ENCODE assay signal across 17 cellular contexts in genomic region chr4:121472937-121473721, GRCh38.
DNase-seq lines count a peak whose midpoint lies in the region; ATAC-seq, FAIRE-seq and TF ChIP-seq lines count a peak whose summit lies in the region.
"Had no signal": no experiment of that assay in that cellular context is flagged by ENCODE, and none has a peak within 500 bp of the region (broad histone marks: within the 10 kb centered on the region; RNA-seq: fewer than 3 reads in every experiment).

No MANE protein-coding gene starts in this region.

- H3K4me1 ChIP-seq in Peyer's patch = no peaks in the 10 kb centered on the region
- H3K4me1 ChIP-seq: colonic mucosa, parathyroid adenoma had no signal

- H3K9me3 Mint-ChIP-seq in activated T-helper 1 cell treated with anti-CD3 and anti-CD28 coated beads, Interleukin-12 subunit alpha, Interleukin-12 subunit beta, Interleukin-2, Interleukin-4 antibody, amounts not matched to agents 30 ng/mL and 10 ng/mL and 1 ng/mL, durations not matched to agents 14 hours and 24 hours and 36 hours = no peaks in the 10 kb centered on the region

- no peak for TF ChIP-seq POLR2A in GM12891 (IDR thresholded peaks at IDR 0.05; ENCODE audit: low read depth, low read length)
- TF ChIP-seq POLR2A in Peyer's patch (IDR thresholded peaks at IDR 0.05) = no peak

- ATAC-seq in HG02678 (IDR thresholded peaks at IDR 0.05; ENCODE audit: unreplicated experiment) = peak; percentile 52
- peak; percentile 69 for ATAC-seq in HG03558 (IDR thresholded peaks at IDR 0.05; ENCODE audit: extremely low read depth, unreplicated experiment)
- ATAC-seq: activated T-cell treated with anti-CD3 and anti-CD28 coated beads, Interleukin-2, amount 50 U/mL, for 72 hours; left colon had no signal

- H3K9me3 ChIP-seq in Peyer's patch = no peaks in the 10 kb centered on the region
- H3K9me3 ChIP-seq: colonic mucosa had no signal

- no peak for TF ChIP-seq CTCF in GM12865 (IDR thresholded peaks at IDR 0.05; ENCODE audit: insufficient read depth, low read depth, low read length, missing control alignments)
- no peak for TF ChIP-seq CTCF in Peyer's patch (IDR thresholded peaks at IDR 0.05)

- H3K36me3 Mint-ChIP-seq in activated T-helper 1 cell treated with anti-CD3 and anti-CD28 coated beads, Interleukin-12 subunit alpha, Interleukin-12 subunit beta, Interleukin-2, Interleukin-4 antibody, amounts not matched to agents 30 ng/mL and 10 ng/mL and 1 ng/mL, durations not matched to agents 14 hours and 24 hours and 36 hours (ENCODE audit: low read depth) = no peaks in the 10 kb centered on the region

- DNase-seq in GM12865 (ENCODE audit: low read depth) (peak; percentile 11), GM19239 (ENCODE audit: insufficient read length, low spot score) (no peak), substantia nigra (lab: John Stamatoyannopoulos, UW) (no peak), GM12891 (ENCODE audit: insufficient read length, low spot score) (no peak), Peyer's patch (no peak)
- DNase-seq in activated T-helper 1 cell treated with anti-CD3 and anti-CD28 coated beads, Interleukin-12 subunit alpha, Interleukin-12 subunit beta, Interleukin-2, Interleukin-4 antibody, amounts not matched to agents 30 ng/mL and 10 ng/mL and 1 ng/mL, durations not matched to agents 14 hours and 24 hours and 36 hours (ENCODE audit: low spot score) = no peak
- DNase-seq: activated T-cell treated with anti-CD3 and anti-CD28 coated beads, Interleukin-2, amount 50 U/mL, for 72 hours; colonic mucosa; COR-L47; left colon; NCI-H2029; NCI-H774; SHP77; stimulated activated CD4-positive, alpha-beta T cell treated with anti-CD3 and anti-CD28 coated beads, Interleukin-12 subunit alpha, Interleukin-12 subunit beta, amount 100 ng/mL, for 4 hours had no signal

- peaks cover 11% of the 10 kb centered on the region for H3K27me3 Mint-ChIP-seq in activated T-helper 1 cell treated with anti-CD3 and anti-CD28 coated beads, Interleukin-12 subunit alpha, Interleukin-12 subunit beta, Interleukin-2, Interleukin-4 antibody, amounts not matched to agents 30 ng/mL and 10 ng/mL and 1 ng/mL, durations not matched to agents 14 hours and 24 hours and 36 hours (ENCODE audit: insufficient read depth)

- no peak overlapping the region for H3K27ac ChIP-seq in substantia nigra (ENCODE audit: low read depth, low read length, poor library complexity, severe bottlenecking)
- H3K27ac ChIP-seq in Peyer's patch = no peak overlapping the region
- H3K27ac ChIP-seq: colonic mucosa, parathyroid adenoma had no signal

- peak; percentile 76 for FAIRE-seq in GM19239 (lab: Jason Lieb, UNC)
- no peak for FAIRE-seq in GM12891 (lab: Jason Lieb, UNC)

- H3K36me3 ChIP-seq in Peyer's patch = no peaks in the 10 kb centered on the region
- H3K36me3 ChIP-seq: colonic mucosa had no signal

- no peak overlapping the region for H3K27ac Mint-ChIP-seq in activated T-helper 1 cell treated with anti-CD3 and anti-CD28 coated beads, Interleukin-12 subunit alpha, Interleukin-12 subunit beta, Interleukin-2, Interleukin-4 antibody, amounts not matched to agents 30 ng/mL and 10 ng/mL and 1 ng/mL, durations not matched to agents 14 hours and 24 hours and 36 hours
- H3K27ac Mint-ChIP-seq: activated T-cell treated with anti-CD3 and anti-CD28 coated beads, Interleukin-2, amount 50 U/mL, for 72 hours had no signal

- no peaks in the 10 kb centered on the region for H3K4me1 Mint-ChIP-seq in activated T-helper 1 cell treated with anti-CD3 and anti-CD28 coated beads, Interleukin-12 subunit alpha, Interleukin-12 subunit beta, Interleukin-2, Interleukin-4 antibody, amounts not matched to agents 30 ng/mL and 10 ng/mL and 1 ng/mL, durations not matched to agents 14 hours and 24 hours and 36 hours (ENCODE audit: low read depth)

- no peak overlapping the region for H3K4me3 Mint-ChIP-seq in activated T-helper 1 cell treated with anti-CD3 and anti-CD28 coated beads, Interleukin-12 subunit alpha, Interleukin-12 subunit beta, Interleukin-2, Interleukin-4 antibody, amounts not matched to agents 30 ng/mL and 10 ng/mL and 1 ng/mL, durations not matched to agents 14 hours and 24 hours and 36 hours
- H3K4me3 Mint-ChIP-seq: activated T-cell treated with anti-CD3 and anti-CD28 coated beads, Interleukin-2, amount 50 U/mL, for 72 hours had no signal

- H3K27me3 ChIP-seq in Peyer's patch = no peaks in the 10 kb centered on the region
- H3K27me3 ChIP-seq: colonic mucosa had no signal

- intact Hi-C loops in activated T-helper 1 cell treated with anti-CD3 and anti-CD28 coated beads, Interleukin-12 subunit alpha, Interleukin-12 subunit beta, Interleukin-2, Interleukin-4 antibody, amounts not matched to agents 30 ng/mL and 10 ng/mL and 1 ng/mL, durations not matched to agents 14 hours and 24 hours and 36 hours (cut with micrococcal nuclease) = no loop called here

- H3K4me3 ChIP-seq in GM12865 (ENCODE audit: low read depth, low read length) (no peak overlapping the region), Peyer's patch (no peak overlapping the region)
- H3K4me3 ChIP-seq: colonic mucosa had no signal

TF ChIP-seq in GM12891, 5 proteins besides CTCF, POLR2A, EP300 and RAD21:
- TF ChIP-seq POLR2AphosphoS5 (IDR thresholded peaks at IDR 0.05; ENCODE audit: low read depth, low read length) = no peak
- no peak for TF ChIP-seq TAF1 (IDR thresholded peaks at IDR 0.05; ENCODE audit: low read depth, low read length)
- no peak for TF ChIP-seq SPI1 (IDR thresholded peaks at IDR 0.05; ENCODE audit: low read depth, low read length)
- no peak for TF ChIP-seq POU2F2 (IDR thresholded peaks at IDR 0.05; ENCODE audit: low read depth, low read length)
- no peak for TF ChIP-seq PAX5 (IDR thresholded peaks at IDR 0.05; ENCODE audit: insufficient read depth, low read length, severe bottlenecking)
